In the genomic region with DNA sequence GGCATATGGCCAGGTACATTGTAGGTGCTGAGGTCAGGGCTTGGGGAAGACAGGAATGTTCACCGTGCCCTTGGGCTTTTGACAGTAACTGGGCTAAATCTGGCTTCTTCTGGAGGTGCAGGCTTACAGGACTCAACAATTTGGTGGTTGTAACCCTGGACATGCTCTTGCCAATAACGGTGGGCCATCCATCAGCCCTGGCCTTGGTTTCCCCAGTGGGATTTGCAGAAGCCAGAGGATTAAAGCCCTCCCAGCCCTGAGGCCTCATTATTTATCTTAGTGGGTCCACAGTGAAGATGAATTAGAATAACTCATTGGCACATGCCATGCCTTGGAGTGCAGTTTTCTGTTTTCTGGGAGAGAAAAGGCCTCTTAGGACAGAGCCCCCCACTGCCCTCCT, we compare ENCODE assay signal across 1 cellular context.
TF ChIP-seq lines count a peak whose summit lies in the region.

No MANE protein-coding gene starts in this region.

TF ChIP-seq in IMR-90, 13 proteins besides CTCF, POLR2A, EP300 and RAD21:
- TF ChIP-seq BHLHE40 (IDR thresholded peaks at IDR 0.05; ENCODE audit: low read depth, low read length) (no peak), SMC3 (IDR thresholded peaks at IDR 0.05; ENCODE audit: low read depth, low read length) (no peak), CEBPB (IDR thresholded peaks at IDR 0.05; ENCODE audit: low read depth, low read length) (no peak), FOS (IDR thresholded peaks at IDR 0.05; ENCODE audit: low read depth, low read length) (no peak), CHD1 (IDR thresholded peaks at IDR 0.05; ENCODE audit: low read depth, low read length) (no peak), RFX5 (IDR thresholded peaks at IDR 0.05; ENCODE audit: low read depth, low read length) (no peak), RCOR1 (IDR thresholded peaks at IDR 0.05; ENCODE audit: insufficient replicate concordance, low read length) (no peak), MAZ (IDR thresholded peaks at IDR 0.05; ENCODE audit: borderline replicate concordance, low read depth, low read length) (no peak), NFE2L2 (IDR thresholded peaks at IDR 0.05; ENCODE audit: low read depth, low read length) (no peak), MAFK (IDR thresholded peaks at IDR 0.05; ENCODE audit: low read depth, low read length) (no peak), MXI1 (IDR thresholded peaks at IDR 0.05; ENCODE audit: borderline replicate concordance, low read depth, low read length) (no peak)
- TF ChIP-seq, protein P1, sequence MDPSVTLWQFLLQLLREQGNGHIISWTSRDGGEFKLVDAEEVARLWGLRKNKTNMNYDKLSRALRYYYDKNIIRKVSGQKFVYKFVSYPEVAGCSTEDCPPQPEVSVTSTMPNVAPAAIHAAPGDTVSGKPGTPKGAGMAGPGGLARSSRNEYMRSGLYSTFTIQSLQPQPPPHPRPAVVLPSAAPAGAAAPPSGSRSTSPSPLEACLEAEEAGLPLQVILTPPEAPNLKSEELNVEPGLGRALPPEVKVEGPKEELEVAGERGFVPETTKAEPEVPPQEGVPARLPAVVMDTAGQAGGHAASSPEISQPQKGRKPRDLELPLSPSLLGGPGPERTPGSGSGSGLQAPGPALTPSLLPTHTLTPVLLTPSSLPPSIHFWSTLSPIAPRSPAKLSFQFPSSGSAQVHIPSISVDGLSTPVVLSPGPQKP (IDR thresholded peaks at IDR 0.05; ENCODE audit: borderline replicate concordance, low read depth, low read length): no peak
- TF ChIP-seq, protein P2, sequence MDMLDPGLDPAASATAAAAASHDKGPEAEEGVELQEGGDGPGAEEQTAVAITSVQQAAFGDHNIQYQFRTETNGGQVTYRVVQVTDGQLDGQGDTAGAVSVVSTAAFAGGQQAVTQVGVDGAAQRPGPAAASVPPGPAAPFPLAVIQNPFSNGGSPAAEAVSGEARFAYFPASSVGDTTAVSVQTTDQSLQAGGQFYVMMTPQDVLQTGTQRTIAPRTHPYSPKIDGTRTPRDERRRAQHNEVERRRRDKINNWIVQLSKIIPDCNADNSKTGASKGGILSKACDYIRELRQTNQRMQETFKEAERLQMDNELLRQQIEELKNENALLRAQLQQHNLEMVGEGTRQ (IDR thresholded peaks at IDR 0.05; ENCODE audit: low read depth, low read length): no peak
